Comparison of ENCODE assay signal across 20 cellular contexts in the genomic region with DNA sequence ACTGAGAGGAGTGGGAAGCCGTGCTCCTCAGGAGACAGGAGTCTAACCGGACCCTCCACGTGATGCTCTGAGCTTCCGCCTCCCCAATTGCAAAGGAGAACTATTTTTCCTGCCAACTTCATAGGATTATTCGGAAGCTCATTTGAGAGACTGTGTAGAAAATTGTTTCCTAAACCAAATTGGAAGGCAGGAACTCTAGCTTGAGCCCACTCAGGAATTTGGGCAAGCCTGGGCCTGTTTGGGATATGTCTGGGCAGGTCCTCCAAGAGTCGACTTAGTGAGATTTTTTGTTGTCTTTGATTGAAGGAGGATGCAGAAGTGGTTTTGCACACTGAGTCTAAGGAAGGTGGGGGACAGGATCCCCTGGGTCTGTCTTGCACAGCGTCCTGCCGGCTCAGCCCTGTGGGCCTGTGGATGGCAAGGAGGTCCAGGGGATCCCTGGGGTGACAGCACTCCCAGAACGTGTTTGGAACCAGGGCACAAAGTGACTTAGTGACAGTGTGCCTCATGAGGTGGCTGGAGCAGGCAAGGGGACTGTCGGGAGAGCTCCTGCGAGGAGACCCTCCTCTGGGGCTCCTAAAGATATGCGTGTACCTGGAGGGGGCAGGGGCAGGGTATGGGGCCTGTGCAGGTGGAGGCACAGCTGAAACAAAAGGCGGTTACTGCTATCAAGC.
DNase-seq lines count a peak whose midpoint lies in the region; TF ChIP-seq lines count a peak whose summit lies in the region.
"Had no signal": no experiment of that assay in that cellular context is flagged by ENCODE, and none has a peak within 500 bp of the region (broad histone marks: within the 10 kb centered on the region; RNA-seq: fewer than 3 reads in every experiment).

No MANE protein-coding gene starts in this region.

- H3K23ac ChIP-seq in neuronal stem cell (ENCODE audit: low read depth, low read length, poor library complexity) = no peak overlapping the region

- no peaks in the 10 kb centered on the region for H3K79me1 ChIP-seq in neuronal stem cell (ENCODE audit: low read depth, low read length)

- H3K4me1 ChIP-seq in neuronal stem cell (ENCODE audit: control insufficient read depth in 2 of 2, insufficient read depth in 1 of 2, low read depth in 1 of 2, low read length in 2 of 2) = peaks cover 0 to 15% of the 10 kb centered on the region in 2 donors
- H3K4me1 ChIP-seq: heart right ventricle, thyroid gland had no signal

- H3K4me2 ChIP-seq in neuronal stem cell (ENCODE audit: insufficient read depth, low read length, poor library complexity, severe bottlenecking) = no peak overlapping the region

- no peaks in the 10 kb centered on the region for H3K36me3 ChIP-seq in neuronal stem cell (replicated peaks in 1 of 2; ENCODE audit: control insufficient read depth in 2 of 2, insufficient read depth in 2 of 2, low read length in 2 of 2)
- H3K36me3 ChIP-seq: heart right ventricle, ovary, SJCRH30, thyroid gland had no signal

- H2BK120ac ChIP-seq in neuronal stem cell (ENCODE audit: low read depth, low read length) = peak overlapping the region; percentile 95

- peak overlapping the region; percentile 66 for H4K8ac ChIP-seq in neuronal stem cell (ENCODE audit: low read depth, low read length)

- H3K4ac ChIP-seq in neuronal stem cell (ENCODE audit: low read length) = peak overlapping the region; percentile 40

- H3K4me3 ChIP-seq in epithelial cell of esophagus (ENCODE audit: low read length) (no peak overlapping the region), neuronal stem cell (ENCODE audit: low read length in 2 of 2) (no peak overlapping the region)
- H3K4me3 ChIP-seq: GM12878, heart right ventricle, mucosa of descending colon, ovary, SJCRH30, thyroid gland had no signal

- peak overlapping the region; percentile 95 for H2BK12ac ChIP-seq in neuronal stem cell (ENCODE audit: low read length)

- peak overlapping the region; percentile 78 for H2AK5ac ChIP-seq in neuronal stem cell (ENCODE audit: low read depth, low read length)

- peak overlapping the region; percentile 96 for H2BK5ac ChIP-seq in neuronal stem cell (ENCODE audit: low read length)

- no peak overlapping the region for H3K27ac ChIP-seq in neuronal stem cell (replicated peaks; ENCODE audit: low read length)
- H3K27ac ChIP-seq: 22Rv1, heart right ventricle, ovary, SJCRH30, thyroid gland had no signal

- H3K14ac ChIP-seq in neuronal stem cell (ENCODE audit: low read length) = peak overlapping the region; percentile 39

- TF ChIP-seq CTCF in epithelial cell of esophagus (IDR thresholded peaks at IDR 0.05; ENCODE audit: insufficient read depth, low read depth, low read length, missing control alignments) = no peak

- no peaks in the 10 kb centered on the region for H3K9me3 ChIP-seq in neuronal stem cell (replicated peaks in 1 of 2; ENCODE audit: control insufficient read depth in 2 of 2, insufficient read depth in 1 of 2, low read depth in 1 of 2, low read length in 2 of 2)
- H3K9me3 ChIP-seq: heart right ventricle, mucosa of descending colon, ovary, SJCRH30, thyroid gland had no signal

- H2BK15ac ChIP-seq in neuronal stem cell (ENCODE audit: low read length) = no peak overlapping the region

- H2AFZ ChIP-seq in neuronal stem cell (ENCODE audit: low read length) = peak overlapping the region; percentile 29

- H4K91ac ChIP-seq in neuronal stem cell (ENCODE audit: low read depth, low read length, poor library complexity) = no peak overlapping the region

- in situ Hi-C loops in KBM-7 (cut with MboI; ENCODE audit: low pct_unique_long_range_greater_than_20kb, low sequenced_read_pairs) = no loop called here

- WGBS in neuronal stem cell (ENCODE audit: extremely low coverage in 2 of 2, insufficient read length in 2 of 2, insufficient replicate concordance in 1 of 2), 2 donors = no CpG with 5 or more reads among the region's 13 CpGs

- DNase-seq in DMS79 treated with DMSO at 0.1 percent for 48 hours (lab: John Stamatoyannopoulos, UW) (peak; percentile 3), DMS79 (lab: John Stamatoyannopoulos, UW) (no peak), KBM-7 (peak; percentile 38), epithelial cell of esophagus (ENCODE audit: low read depth) (peak; percentile 54), neuronal stem cell (ENCODE audit: low spot score) (no peak), activated T-cell treated with anti-CD3 and anti-CD28 coated beads for 4 hours (no peak), AG08396 (ENCODE audit: low spot score) (no peak)
- DNase-seq in effector CD8-positive, alpha-beta T cell (lab: John Stamatoyannopoulos, UW) = no peak
- DNase-seq: activated CD4-positive, alpha-beta T cell treated with anti-CD3 and anti-CD28 coated beads, Interleukin-2, amount 50 U/mL, for 1 hour; activated T-cell treated with anti-CD3 and anti-CD28 coated beads, Interleukin-2, amount 50 U/mL, for 48 hours; CD4-positive, alpha-beta T cell; heart right ventricle; KG1; mucosa of descending colon; ovary; T1000; thyroid gland had no signal

- H3K18ac ChIP-seq in neuronal stem cell (ENCODE audit: low read length) = peak overlapping the region; percentile 85

- no peaks in the 10 kb centered on the region for H3K27me3 ChIP-seq in neuronal stem cell (ENCODE audit: control insufficient read depth in 3 of 3, insufficient read depth in 3 of 3, low read depth in 1 of 3, low read length in 3 of 3)
- H3K27me3 ChIP-seq: ovary, thyroid gland had no signal

- no peak overlapping the region for H3K9ac ChIP-seq in neuronal stem cell (ENCODE audit: low read depth, low read length, poor library complexity)

Comparison
In these comparisons a context has a peak if more than half of its experiments do, and no peak if none do; other contexts are left out.
1. DNase-seq: peak in DMS79 treated with DMSO at 0.1 percent for 48 hours (single experiment), KBM-7 (single experiment) and epithelial cell of esophagus (single experiment); none in DMS79 (single experiment), neuronal stem cell (single experiment), effector CD8-positive, alpha-beta T cell (single experiment), activated T-cell treated with anti-CD3 and anti-CD28 coated beads for 4 hours (single experiment) and AG08396 (single experiment).